ENCODE assay signal across 9 cellular contexts in the genomic region with DNA sequence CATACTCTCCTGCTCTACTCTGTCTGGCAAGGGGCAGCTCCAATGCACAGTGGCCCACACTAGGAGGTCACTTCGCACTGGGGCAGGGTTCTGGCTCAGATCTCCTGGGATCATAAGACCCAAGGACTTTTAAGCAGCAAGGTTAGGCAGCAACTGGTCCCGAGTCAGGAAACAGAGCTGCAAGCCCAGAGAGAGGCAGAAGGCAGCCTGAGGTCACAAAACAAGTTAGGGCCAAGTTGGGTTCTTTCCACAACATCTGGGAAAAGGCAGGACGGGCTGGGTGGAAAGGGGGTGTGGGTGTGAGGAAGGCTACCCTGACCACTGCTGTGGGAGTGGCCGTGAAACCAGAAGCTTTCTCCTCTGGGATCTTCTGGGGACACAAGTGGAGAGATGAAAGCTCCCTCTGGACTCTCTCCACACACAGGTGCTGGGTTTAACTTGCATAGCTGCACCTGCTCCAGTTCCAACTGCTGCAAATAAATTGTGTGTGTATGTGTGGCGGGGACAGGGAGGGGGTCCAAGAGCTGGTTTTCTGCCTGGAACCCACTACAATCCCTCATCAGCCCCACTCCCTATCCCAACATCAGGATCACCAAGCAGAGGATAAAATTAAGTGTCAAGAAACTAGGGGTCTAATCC. TPM values are rescaled to one million over a fixed set of nuclear protein-coding genes. Genes with fewer than 3 reads are reported as not detected.
DNase-seq lines count a peak whose midpoint lies in the region; ATAC-seq and TF ChIP-seq lines count a peak whose summit lies in the region.
"Had no signal": no experiment of that assay in that cellular context is flagged by ENCODE, and none has a peak within 500 bp of the region (broad histone marks: within the 10 kb centered on the region; RNA-seq: fewer than 3 reads in every experiment).

No MANE protein-coding gene starts in this region.

- no peaks in the 10 kb centered on the region for H3K9me2 ChIP-seq in MM.1S (replicated peaks; ENCODE audit: insufficient read depth, low read length)

- intact Hi-C loops in Caco-2 (cut with micrococcal nuclease; ENCODE audit: unreplicated experiment) (no loop called here), dorsolateral prefrontal cortex (cut with DNase I) (no loop called here)

- H3K9ac ChIP-seq in MM.1S (ENCODE audit: low read length) = peak overlapping the region; percentile 99

- H3K79me2 ChIP-seq in MM.1S (ENCODE audit: low read length) = peaks cover 83% of the 10 kb centered on the region

- peaks cover 34% of the 10 kb centered on the region for H3K4me1 ChIP-seq in Caco-2
- peaks cover 71% of the 10 kb centered on the region for H3K4me1 ChIP-seq in MM.1S (ENCODE audit: low read length)

- ATAC-seq in HG03196 (IDR thresholded peaks at IDR 0.05; ENCODE audit: unreplicated experiment) = no peak
- no peak for ATAC-seq in HG03097 (IDR thresholded peaks at IDR 0.05; ENCODE audit: low FRiP score, unreplicated experiment)
- ATAC-seq: Panc1 had no signal

- no TSS peak for BruUV-seq in Caco-2 (replicated peaks; lab: Mats Ljungman, UMichigan)

- H3K9me3 ChIP-seq in Caco-2 = no peaks in the 10 kb centered on the region
- no peaks in the 10 kb centered on the region for H3K9me3 ChIP-seq in MM.1S (replicated peaks; ENCODE audit: insufficient read depth, low read length)

- H3K27ac ChIP-seq in MM.1S (ENCODE audit: low read length) = peak overlapping the region; percentile 100
- peak overlapping the region in 36 of 59 donors; percentile 4 to 90 (median 64) for H3K27ac ChIP-seq in dorsolateral prefrontal cortex

- TF ChIP-seq CTCF in Caco-2 (IDR thresholded peaks at IDR 0.05; ENCODE audit: insufficient read depth in 1 of 2, low read depth in 1 of 2, low read length in 1 of 2, severe bottlenecking in 1 of 2, unreplicated experiment in 1 of 2) (no peak), MM.1S (IDR thresholded peaks at IDR 0.05; ENCODE audit: low read length) (no peak), dorsolateral prefrontal cortex (IDR thresholded peaks at IDR 0.05 in 54 of 56, conservative IDR thresholded peaks at IDR 0.05 in 2 of 56; ENCODE audit: low read depth in 1 of 56, partially characterized antibody in 56 of 56) (no peak), nephron (IDR thresholded peaks at IDR 0.05; ENCODE audit: unreplicated experiment in 3 of 3) (no peak)

- no peak overlapping the region for H2AFZ ChIP-seq in MM.1S (ENCODE audit: low read length)

- H3K27me3 ChIP-seq in Caco-2 (replicated peaks; ENCODE audit: control insufficient read depth, insufficient read depth, low read length) (no peaks in the 10 kb centered on the region), MM.1S (replicated peaks; ENCODE audit: insufficient read depth, low read length) (no peaks in the 10 kb centered on the region), dorsolateral prefrontal cortex (no peaks in the 10 kb centered on the region)

- peaks cover 81% of the 10 kb centered on the region for H3F3A ChIP-seq in MM.1S (ENCODE audit: insufficient read depth, low read length)

- no peak for DNase-seq in Caco-2
- peak; percentile 50 for DNase-seq in MM.1S
- no peak for DNase-seq in dorsolateral prefrontal cortex
- no peak for DNase-seq in NCI-H774 (lab: John Stamatoyannopoulos, UW)
- DNase-seq in NCI-H69 (lab: John Stamatoyannopoulos, UW) = no peak

- peak overlapping the region; percentile 99 for H3K4me2 ChIP-seq in MM.1S (ENCODE audit: low read depth, low read length)

- no peak overlapping the region for H3K4me3 ChIP-seq in Caco-2 (ENCODE audit: low read depth, low read length)
- peak overlapping the region; percentile 68 for H3K4me3 ChIP-seq in MM.1S (ENCODE audit: low read length)
- H3K4me3 ChIP-seq in dorsolateral prefrontal cortex = no peak overlapping the region

- peaks cover 15% of the 10 kb centered on the region for H3K4me1 Mint-ChIP-seq in Caco-2 (ENCODE audit: low read depth, unreplicated experiment)
- peaks cover 31% of the 10 kb centered on the region for H3K4me1 Mint-ChIP-seq in nephron

- H3K36me3 ChIP-seq in Caco-2 (ENCODE audit: control insufficient read depth, insufficient read depth, low read length) (no peaks in the 10 kb centered on the region), MM.1S (replicated peaks; ENCODE audit: insufficient read depth, low read length) (peaks cover 7% of the 10 kb centered on the region)

- no peaks in the 10 kb centered on the region for H3K9me3 Mint-ChIP-seq in Caco-2 (ENCODE audit: unreplicated experiment)
- no peaks in the 10 kb centered on the region for H3K9me3 Mint-ChIP-seq in nephron

- H3K27ac Mint-ChIP-seq in Caco-2 (ENCODE audit: unreplicated experiment) (peak overlapping the region; percentile 74), nephron (peak overlapping the region; percentile 25 to 74 (median 60))

- H3K36me3 Mint-ChIP-seq in Caco-2 (ENCODE audit: insufficient read depth, unreplicated experiment) = peaks cover 67% of the 10 kb centered on the region
- H3K36me3 Mint-ChIP-seq in nephron (ENCODE audit: low read depth) = no peaks in the 10 kb centered on the region

- H3K4me3 Mint-ChIP-seq in Caco-2 (ENCODE audit: unreplicated experiment) (no peak overlapping the region), nephron (no peak overlapping the region)

- peaks cover 4% of the 10 kb centered on the region; the same call in 1 of the 2 replicates for H4K20me1 ChIP-seq in MM.1S (ENCODE audit: insufficient read depth, low read length)

- POLR2A ChIA-PET in Caco-2 (lab: Charles Lee) = interaction anchor here (2.6 kb wide), 1 partner anchor 81 kb away, joined by 9 read pairs; the partner anchor contains the start of gene RNF43

- CTCF ChIA-PET in Caco-2 (lab: Charles Lee) = interaction anchor here (2.9 to 3.0 kb wide), 2 partner anchors 19 to 81 kb away, joined by 15 to 17 read pairs; partner anchors contain the start of gene RNF43

- H3K27me3 Mint-ChIP-seq in Caco-2 (ENCODE audit: insufficient read depth, unreplicated experiment) (no peaks in the 10 kb centered on the region), nephron (ENCODE audit: low read depth) (no peaks in the 10 kb centered on the region)

RNA-seq across cellular contexts. Expression of gene TSPOAP1, which starts 8.0 kb away (rescaled TPM):
- total RNA-seq in Caco-2 (2022) = 6.0 and 7.4 TPM in 2 replicates
- total RNA-seq in dorsolateral prefrontal cortex = 100 to 1,000 TPM in 109 of 120 experiments, 10 to 100 TPM in 11; 44.2 to 218 (median 128) TPM

RNA-seq across cellular contexts. Expression of gene SUPT4H1, which starts 15.4 kb away (rescaled TPM):
- total RNA-seq in Caco-2 (2022) (70.9 and 71.4 TPM in 2 replicates), dorsolateral prefrontal cortex (10 to 100 TPM; 34.1 to 73.3 (median 52.1) TPM)

RNA-seq across cellular contexts. Expression of gene MPO, which starts 55.8 kb away (rescaled TPM):
- total RNA-seq in Caco-2 (2022) (0.23 TPM in 1 of 2 replicates, not detected in the other), dorsolateral prefrontal cortex (1 to 10 TPM in 85 of 120 experiments, under 1 TPM in 35; 0.24 to 8.7 (median 1.6) TPM)
